ENCODE assay signal across 28 cellular contexts in the genomic region with DNA sequence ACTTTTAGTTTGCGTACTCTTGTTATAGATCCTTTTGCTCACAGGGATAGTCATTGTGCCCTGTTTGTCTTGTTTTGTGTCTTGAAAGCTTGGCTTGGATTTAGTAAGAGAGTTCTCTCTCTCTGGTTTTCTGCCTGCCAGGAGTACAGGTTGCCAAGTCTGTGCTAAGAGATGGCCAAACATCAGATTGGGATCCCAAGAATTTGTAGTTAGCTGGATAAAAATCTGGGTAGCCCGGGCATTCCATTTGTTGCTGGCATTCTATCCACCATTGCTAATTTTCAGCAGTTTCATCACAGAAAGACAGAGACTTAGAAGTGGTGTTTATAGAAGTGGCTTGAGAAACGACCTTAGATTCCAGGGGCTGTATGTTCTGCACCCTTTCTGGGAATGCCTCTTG.
"Had no signal": no experiment of that assay in that cellular context is flagged by ENCODE, and none has a peak within 500 bp of the region (broad histone marks: within the 10 kb centered on the region; RNA-seq: fewer than 3 reads in every experiment).

No MANE protein-coding gene starts in this region.

- H3K9me3 ChIP-seq: psoas muscle, right atrium auricular region, thyroid gland had no signal

- H3K9ac ChIP-seq: parathyroid adenoma had no signal

- DNase-seq: activated CD4-positive, alpha-beta memory T cell treated with anti-CD3 and anti-CD28 coated beads, Interleukin-2, amount 10 ng/mL, durations not matched to agents 7 days and 5 days; activated CD4-positive, alpha-beta T cell treated with anti-CD3 and anti-CD28 coated beads for 1 hour; activated CD4-positive, alpha-beta T cell treated with anti-CD3 and anti-CD28 coated beads, Interleukin-2, amount 10 ng/mL, durations not matched to agents 7 days and 5 days; activated CD8-positive, alpha-beta memory T cell treated with anti-CD3 and anti-CD28 coated beads, Interleukin-2, amount 50 U/mL, for 48 hours; activated gamma-delta T cell treated with Interleukin-2 at 50 U/mL for 16 hours; activated naive CD4-positive, alpha-beta T cell treated with anti-CD3 and anti-CD28 coated beads, Interleukin-2, amount 50 U/mL, for 16 hours; activated naive CD8-positive, alpha-beta T cell treated with anti-CD3 and anti-CD28 coated beads, Interleukin-2, amount 50 U/mL, for 24 hours; activated T-cell treated with anti-CD3 and anti-CD28 coated beads, Interleukin-2, amount 50 U/mL, for 24 hours; anterior cingulate cortex; dorsolateral prefrontal cortex; effector memory CD4-positive, alpha-beta T cell; foreskin keratinocyte; immature natural killer cell; left colon; midbrain; naive thymus-derived CD4-positive, alpha-beta T cell; psoas muscle; stimulated activated CD4-positive, alpha-beta T cell treated with anti-CD3 and anti-CD28 coated beads, Interleukin-15, amount 100 ng/mL, for 24 hours; stimulated activated CD4-positive, alpha-beta T cell treated with anti-CD3 and anti-CD28 coated beads, Interleukin-2, amount 100 ng/mL, for 24 hours; stimulated activated naive B cell treated with anti-CD40 and anti-IgM and Interleukin-4, amounts not matched to agents 10 μg/mL and 1 μg/mL and 100 μg/mL, for 72 hours; stomach; thyroid gland; upper lobe of left lung had no signal

- H3K27me3 ChIP-seq: cardiac muscle cell, dorsolateral prefrontal cortex, foreskin keratinocyte, heart left ventricle, right atrium auricular region, stomach, thyroid gland, upper lobe of left lung had no signal

- H3K79me2 ChIP-seq: parathyroid adenoma had no signal

- H3K4me3 ChIP-seq: cardiac muscle cell, coronary artery, dorsolateral prefrontal cortex, heart left ventricle, psoas muscle, right atrium auricular region, stomach, thyroid gland, upper lobe of left lung had no signal

- H3K36me3 ChIP-seq: cardiac muscle cell, heart left ventricle, right atrium auricular region, stomach, thyroid gland, upper lobe of left lung had no signal

- H2AFZ ChIP-seq: parathyroid adenoma had no signal

- H3K27ac ChIP-seq: cardiac muscle cell, coronary artery, dorsolateral prefrontal cortex, foreskin keratinocyte, heart left ventricle, parathyroid adenoma, psoas muscle, right atrium auricular region, stomach, thyroid gland, upper lobe of left lung had no signal

- H3K4me1 ChIP-seq: foreskin keratinocyte, heart left ventricle, parathyroid adenoma, psoas muscle, right atrium auricular region, stomach, thyroid gland, upper lobe of left lung had no signal
